In genomic region chr20:49277786-49278035, GRCh38 we compare ENCODE assay signal across 8 cellular contexts. TPM values are rescaled to one million over a fixed set of nuclear protein-coding genes. Genes with fewer than 3 reads are reported as not detected.
DNase-seq lines count a peak whose midpoint lies in the region; ATAC-seq, FAIRE-seq and TF ChIP-seq lines count a peak whose summit lies in the region.

No MANE protein-coding gene starts in this region.

- TF ChIP-seq CTCF in HL-60 (IDR thresholded peaks at IDR 0.05; ENCODE audit: insufficient read depth, low read length): no peak
- no peak for TF ChIP-seq CTCF in bronchial epithelial cell (IDR thresholded peaks at IDR 0.05; ENCODE audit: insufficient read depth, low read length, severe bottlenecking)

- H3K9me3 ChIP-seq in mucosa of stomach (ENCODE audit: control insufficient read depth, low read length): peaks cover 28% of the 10 kb centered on the region

- H3K36me3 ChIP-seq in ACC112 (ENCODE audit: insufficient read depth, low read length): peaks cover 60% of the 10 kb centered on the region
- peaks cover 37% of the 10 kb centered on the region for H3K36me3 ChIP-seq in bronchial epithelial cell (ENCODE audit: control insufficient read depth, insufficient read depth, low read length)
- H3K36me3 ChIP-seq in mucosa of stomach (ENCODE audit: control insufficient read depth, insufficient read depth, low read length): peaks cover 32% of the 10 kb centered on the region

- H3K4me1 ChIP-seq in ACC112 (ENCODE audit: control insufficient read depth, insufficient read depth, low read length, unreplicated experiment) (peaks cover 34% of the 10 kb centered on the region), mucosa of stomach (ENCODE audit: control insufficient read depth, insufficient read depth, low read length) (peaks cover 19% of the 10 kb centered on the region)

- peak overlapping the region; percentile 96 for H3K9ac ChIP-seq in mucosa of stomach (ENCODE audit: low read length)

- H3K79me2 ChIP-seq in ACC112 (ENCODE audit: control insufficient read depth, insufficient read depth, low read length, unreplicated experiment): peaks cover 90% of the 10 kb centered on the region

- DNase-seq in HL-60 (ENCODE audit: low read depth in 1 of 2, low spot score in 1 of 2): no peak
- DNase-seq in bronchial epithelial cell (ENCODE audit: low read depth): no peak
- DNase-seq in LoVo (ENCODE audit: low spot score): no peak
- no peak for DNase-seq in NCI-H226
- no peak for DNase-seq in HTR-8/SVneo (ENCODE audit: insufficient read length, low spot score)

- H2AFZ ChIP-seq in ACC112 (ENCODE audit: low read length, unreplicated experiment): no peak overlapping the region

- no peaks in the 10 kb centered on the region for H3K27me3 ChIP-seq in ACC112 (ENCODE audit: insufficient read depth, low read length)
- no peaks in the 10 kb centered on the region for H3K27me3 ChIP-seq in HL-60 (ENCODE audit: insufficient read depth, poor library complexity, severe bottlenecking)
- H3K27me3 ChIP-seq in bronchial epithelial cell (ENCODE audit: control insufficient read depth, insufficient read depth, low read length): no peaks in the 10 kb centered on the region
- H3K27me3 ChIP-seq in mucosa of stomach (ENCODE audit: control insufficient read depth, insufficient read depth, low read length): no peaks in the 10 kb centered on the region

- H3K4me3 ChIP-seq in ACC112 (ENCODE audit: low read depth, low read length) (peak overlapping the region; percentile 92), HL-60 (replicated peaks; ENCODE audit: insufficient read depth, low read length) (peak overlapping the region; percentile 97), bronchial epithelial cell (ENCODE audit: low read depth, low read length) (peak overlapping the region; percentile 87), mucosa of stomach (ENCODE audit: low read length) (peak overlapping the region; percentile 75)

- H3K27ac ChIP-seq in ACC112 (ENCODE audit: low read depth, low read length) (peak overlapping the region; percentile 86), HL-60 (replicated peaks) (peak overlapping the region; percentile 96)

- ATAC-seq in HG02870 (IDR thresholded peaks at IDR 0.05; ENCODE audit: unreplicated experiment): no peak

- FAIRE-seq in bronchial epithelial cell (lab: Jason Lieb, UNC) (no peak), HTR-8/SVneo (lab: Jason Lieb, UNC) (no peak)

RNA-seq across cellular contexts. Expression of gene ZNFX1, which starts 0.1 kb away (rescaled TPM):
- 12.4 and 18.3 TPM in 2 replicates for total RNA-seq in bronchial epithelial cell

RNA-seq across cellular contexts. Expression of gene DDX27, which starts 58.5 kb away (rescaled TPM):
- 49.8 and 66.6 TPM in 2 replicates for total RNA-seq in bronchial epithelial cell
